Comparison of ENCODE assay signal across 15 cellular contexts in the genomic region with DNA sequence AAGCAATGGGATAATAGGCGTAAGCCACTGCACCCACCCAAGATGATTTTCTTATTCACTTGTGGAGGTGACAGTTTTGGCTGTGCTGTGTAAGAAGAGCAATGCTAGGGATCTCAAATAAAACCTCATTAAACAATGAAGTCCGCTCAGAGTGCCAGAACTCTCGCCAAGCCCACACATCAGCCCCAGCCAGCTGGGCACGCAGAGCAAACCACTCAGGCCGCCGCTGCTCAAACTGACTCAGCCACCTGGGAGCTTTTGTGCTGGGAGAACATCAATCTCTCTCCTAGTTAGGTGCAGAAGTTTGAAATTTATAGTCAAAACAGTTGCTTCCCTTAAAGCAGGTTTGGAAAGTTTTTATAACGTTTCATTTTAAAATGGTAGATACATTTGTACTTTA. TPM values are rescaled to one million over a fixed set of nuclear protein-coding genes. Genes with fewer than 3 reads are reported as not detected.
DNase-seq lines count a peak whose midpoint lies in the region; FAIRE-seq and TF ChIP-seq lines count a peak whose summit lies in the region.
"Had no signal": no experiment of that assay in that cellular context is flagged by ENCODE, and none has a peak within 500 bp of the region (broad histone marks: within the 10 kb centered on the region; RNA-seq: fewer than 3 reads in every experiment).

No MANE protein-coding gene starts in this region.

- WGBS in transverse colon (ENCODE audit: low coverage in 1 of 2), 2 donors, result 93 to 94% methylated on average over 3 to 7 of the region's 7 CpGs

- peaks cover 26% of the 10 kb centered on the region for H3K4me1 Mint-ChIP-seq in astrocyte (ENCODE audit: low read depth, unreplicated experiment)
- no peaks in the 10 kb centered on the region for H3K4me1 Mint-ChIP-seq in T-helper 2 cell treated with Interferon-gamma antibody and Interleukin-4, amounts not matched to agents 5 μg/mL and 100 μg/mL, for 36 hours (ENCODE audit: low read depth)
- H3K4me1 Mint-ChIP-seq: B cell had no signal

- H4K20me1 ChIP-seq in astrocyte (ENCODE audit: insufficient read depth, low read length), result peaks cover 66% of the 10 kb centered on the region

- H3K27me3 ChIP-seq in astrocyte (ENCODE audit: insufficient read depth, low read length), result no peaks in the 10 kb centered on the region
- no peaks in the 10 kb centered on the region for H3K27me3 ChIP-seq in transverse colon

- peaks cover 24% of the 10 kb centered on the region for H3K36me3 Mint-ChIP-seq in astrocyte (ENCODE audit: low read depth, unreplicated experiment)
- H3K36me3 Mint-ChIP-seq in T-helper 2 cell treated with Interferon-gamma antibody and Interleukin-4, amounts not matched to agents 5 μg/mL and 100 μg/mL, for 36 hours (ENCODE audit: low read depth), result no peaks in the 10 kb centered on the region

- no peaks in the 10 kb centered on the region for H3K9me3 Mint-ChIP-seq in astrocyte (ENCODE audit: unreplicated experiment)
- no peaks in the 10 kb centered on the region for H3K9me3 Mint-ChIP-seq in T-helper 2 cell treated with Interferon-gamma antibody and Interleukin-4, amounts not matched to agents 5 μg/mL and 100 μg/mL, for 36 hours
- H3K9me3 Mint-ChIP-seq: CD4-positive, alpha-beta T cell had no signal

- in situ Hi-C loops in transverse colon (cut with MboI; ENCODE audit: low pct_ligation_motif_present in 1 of 4, low pct_unique_long_range_greater_than_20kb in 1 of 4, low sequenced_read_pairs in 3 of 4), result no loop called here

- intact Hi-C loops in transverse colon (cut with DNase I; ENCODE audit: low total_unique reads), result no loop called here

- TF ChIP-seq CTCF in astrocyte (IDR thresholded peaks at IDR 0.05; ENCODE audit: insufficient read depth, low read depth, low read length), result no peak
- TF ChIP-seq CTCF in transverse colon (IDR thresholded peaks at IDR 0.05), result no peak

- H3K4me1 ChIP-seq in astrocyte (ENCODE audit: insufficient read depth, low read length), result no peaks in the 10 kb centered on the region
- no peaks in the 10 kb centered on the region for H3K4me1 ChIP-seq in transverse colon

- no peaks in the 10 kb centered on the region for H3K9me3 ChIP-seq in astrocyte (ENCODE audit: insufficient read depth, low read depth, low read length)
- no peaks in the 10 kb centered on the region for H3K9me3 ChIP-seq in transverse colon

- H3K4me3 Mint-ChIP-seq in astrocyte (ENCODE audit: unreplicated experiment), result no peak overlapping the region
- H3K4me3 Mint-ChIP-seq in T-helper 2 cell treated with Interferon-gamma antibody and Interleukin-4, amounts not matched to agents 5 μg/mL and 100 μg/mL, for 36 hours, result no peak overlapping the region
- H3K4me3 Mint-ChIP-seq: B cell; CD4-positive, alpha-beta T cell had no signal

- H3K9ac ChIP-seq in astrocyte (ENCODE audit: low read length), result no peak overlapping the region

- peaks cover 82% of the 10 kb centered on the region for H3K79me2 ChIP-seq in astrocyte (ENCODE audit: insufficient read depth, low read length)

- H3K27ac ChIP-seq in astrocyte (ENCODE audit: low read depth, low read length), result no peak overlapping the region
- H3K27ac ChIP-seq in transverse colon, result no peak overlapping the region
- H3K27ac ChIP-seq: HL-60 had no signal

- no peak for TF ChIP-seq EP300 in transverse colon (IDR thresholded peaks at IDR 0.05; ENCODE audit: low read depth)

- H3K27me3 Mint-ChIP-seq in astrocyte (ENCODE audit: low read depth, unreplicated experiment), result no peaks in the 10 kb centered on the region
- H3K27me3 Mint-ChIP-seq in T-helper 2 cell treated with Interferon-gamma antibody and Interleukin-4, amounts not matched to agents 5 μg/mL and 100 μg/mL, for 36 hours (ENCODE audit: low read depth), result peaks cover 23% of the 10 kb centered on the region

- no peak overlapping the region for H3K4me2 ChIP-seq in astrocyte (ENCODE audit: low read length)

- no peak for TF ChIP-seq POLR2A in transverse colon (IDR thresholded peaks at IDR 0.05)

- no peak overlapping the region for H3K27ac Mint-ChIP-seq in astrocyte (ENCODE audit: unreplicated experiment)
- H3K27ac Mint-ChIP-seq in T-helper 2 cell treated with Interferon-gamma antibody and Interleukin-4, amounts not matched to agents 5 μg/mL and 100 μg/mL, for 36 hours, result no peak overlapping the region
- H3K27ac Mint-ChIP-seq: B cell; CD4-positive, alpha-beta T cell had no signal

- DNase-seq in NCI-H510A treated with DMSO at 0.1 percent for 48 hours (lab: John Stamatoyannopoulos, UW) (peak; percentile 41), NCI-H510A (lab: John Stamatoyannopoulos, UW) (no peak), NCI-H774 (lab: John Stamatoyannopoulos, UW) (peak; percentile 39), astrocyte (ENCODE audit: low read depth) (peak; percentile 33), transverse colon (no peak), HCEC 1CT (no peak)
- DNase-seq in T-helper 2 cell treated with Interferon-gamma antibody and Interleukin-4, amounts not matched to agents 5 μg/mL and 100 μg/mL, for 36 hours (ENCODE audit: low spot score), result no peak
- DNase-seq: C1 segment of cervical spinal cord; CD4-positive, alpha-beta T cell; DMS153; GF-D8 had no signal

- H3K4me3 ChIP-seq in astrocyte (ENCODE audit: insufficient read depth, low read depth, low read length) (no peak overlapping the region), transverse colon (no peak overlapping the region)

- H3K36me3 ChIP-seq in astrocyte (ENCODE audit: insufficient read depth, low read length), result no peaks in the 10 kb centered on the region
- no peaks in the 10 kb centered on the region for H3K36me3 ChIP-seq in transverse colon

- no peak for FAIRE-seq in astrocyte (lab: Jason Lieb, UNC)
- FAIRE-seq: A204.1, GM19239 had no signal

- no peak overlapping the region for H2AFZ ChIP-seq in astrocyte (ENCODE audit: low read depth, low read length)

RNA-seq across cellular contexts. Expression of a gene that starts 47.6 kb away (rescaled TPM):
- total RNA-seq in astrocyte (68.7 and 73.9 TPM in 2 replicates), transverse colon (100 to 1,000 TPM in 2 of 4 donors, 10 to 100 TPM in 2; 29.7 to 340 (median 159) TPM)

Comparison
In these comparisons a context has a peak if more than half of its experiments do, and no peak if none do; other contexts are left out.
1. DNase-seq: peak in NCI-H510A treated with DMSO at 0.1 percent for 48 hours (single experiment), NCI-H774 (single experiment) and astrocyte (single experiment); none in NCI-H510A (single experiment), T-helper 2 cell treated with Interferon-gamma antibody and Interleukin-4, amounts not matched to agents 5 μg/mL and 100 μg/mL, for 36 hours (single experiment), transverse colon (single experiment) and HCEC 1CT (single experiment).